9 cellular contexts compared by ENCODE assay signal in the genomic region with DNA sequence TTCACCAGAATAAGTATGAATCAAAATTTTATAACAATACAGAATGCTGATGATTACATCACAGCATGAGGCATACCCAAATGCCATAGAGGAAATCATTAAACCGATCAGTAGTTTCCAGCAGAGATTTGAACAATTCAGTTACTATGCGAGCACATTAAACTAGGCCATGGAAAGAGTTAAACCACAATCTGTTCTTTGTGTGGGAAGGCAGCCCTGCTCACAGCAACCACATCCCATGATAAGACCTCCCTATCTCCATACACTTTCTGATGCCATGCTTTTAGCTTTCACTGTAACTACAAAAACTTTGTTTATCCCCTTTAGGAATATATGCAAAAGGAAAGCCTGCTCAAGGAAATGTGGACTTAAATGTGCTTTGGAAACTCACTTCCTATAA. TPM values are rescaled to one million over a fixed set of nuclear protein-coding genes. Genes with fewer than 3 reads are reported as not detected.
DNase-seq lines count a peak whose midpoint lies in the region; ATAC-seq, FAIRE-seq and TF ChIP-seq lines count a peak whose summit lies in the region.
"Had no signal": no experiment of that assay in that cellular context is flagged by ENCODE, and none has a peak within 500 bp of the region (broad histone marks: within the 10 kb centered on the region; RNA-seq: fewer than 3 reads in every experiment).

No MANE protein-coding gene starts in this region.

- H3K4me3 ChIP-seq in SK-N-SH (ENCODE audit: low read depth in 2 of 2, low read length in 1 of 2), result peak overlapping the region; percentile 15 to 95
- H3K4me3 ChIP-seq in esophagus squamous epithelium, result peak overlapping the region in 3 of 4 donors; percentile 81 to 90 (median 88)

- peaks cover 92% of the 10 kb centered on the region for H3K79me2 ChIP-seq in SK-N-SH (ENCODE audit: insufficient read depth)

- POLR2A ChIA-PET in SK-N-SH (lab: Yijun Ruan, JAX), result interaction anchor here (1.0 kb wide), 1 partner anchor 39 kb away, joined by 3 read pairs; no protein-coding TSS in a partner anchor

- no peaks in the 10 kb centered on the region for H3F3A ChIP-seq in SK-N-SH (replicated peaks; ENCODE audit: insufficient read depth)

- peaks cover 24 to 28% of the 10 kb centered on the region in 2 experiments for H3K36me3 ChIP-seq in SK-N-SH (replicated peaks in 1 of 2; ENCODE audit: control insufficient read depth in 1 of 2, insufficient read depth in 2 of 2, low read length in 1 of 2)
- H3K36me3 ChIP-seq in esophagus squamous epithelium, result peaks cover 0 to 22% (median 0%) of the 10 kb centered on the region in 3 donors

- H3K4me1 ChIP-seq in SK-N-SH (ENCODE audit: control insufficient read depth in 1 of 2, insufficient read depth in 2 of 2, low read depth in 1 of 2, low read length in 1 of 2) (peaks cover 9 to 30% of the 10 kb centered on the region in 2 experiments; a peak in 2 of 4 replicates), esophagus squamous epithelium (peaks cover 8 to 61% (median 12%) of the 10 kb centered on the region in 3 donors)

- H3K27me3 ChIP-seq in SK-N-SH (ENCODE audit: insufficient read depth) (no peaks in the 10 kb centered on the region), esophagus squamous epithelium (peaks cover 0 to 17% (median 0%) of the 10 kb centered on the region in 4 donors)

- in situ Hi-C loops in GM13976 (cut with MboI; ENCODE audit: low sequenced_read_pairs, unreplicated experiment), result no loop called here

- intact Hi-C loops in esophagus squamous epithelium (cut with DNase I), result no loop called here

- no peak for TF ChIP-seq CTCF in SK-N-SH (IDR thresholded peaks at IDR 0.05)
- no peak for TF ChIP-seq CTCF in esophagus squamous epithelium (IDR thresholded peaks at IDR 0.05)
- TF ChIP-seq CTCF in GM13976 (IDR thresholded peaks at IDR 0.05; ENCODE audit: borderline replicate concordance, control extremely low read depth, extremely low read depth, insufficient read depth, missing control alignments), result no peak

- ATAC-seq in GM21737 (IDR thresholded peaks at IDR 0.05; ENCODE audit: unreplicated experiment), result no peak
- ATAC-seq in HG03457 (IDR thresholded peaks at IDR 0.05; ENCODE audit: unreplicated experiment), result no peak

- H2AFZ ChIP-seq in SK-N-SH (ENCODE audit: low read depth), result no peak overlapping the region

- CTCF ChIA-PET in SK-N-SH (lab: Yijun Ruan, JAX), result interaction anchor here (1.1 to 1.5 kb wide), 3 partner anchors 117 to 881 kb away, joined by 3 read pairs; no protein-coding TSS in a partner anchor

- DNase-seq in GM19239 (ENCODE audit: insufficient read length, low spot score) (no peak), SK-N-SH (peak; percentile 59), esophagus squamous epithelium (lab: John Stamatoyannopoulos, UW) (no peak), renal cortical epithelial cell (ENCODE audit: low read depth) (peak; percentile 79), GM13976 (ENCODE audit: low spot score) (no peak)
- no peak for DNase-seq in effector CD8-positive, alpha-beta T cell (lab: John Stamatoyannopoulos, UW)
- DNase-seq: H9 had no signal

- TF ChIP-seq RAD21 in SK-N-SH (IDR thresholded peaks at IDR 0.05; ENCODE audit: low read length), result peak; percentile 41

- TF ChIP-seq POLR2A in esophagus squamous epithelium (IDR thresholded peaks at IDR 0.05), result no peak

- H3K9me3 ChIP-seq in SK-N-SH, result no peaks in the 10 kb centered on the region
- H3K9me3 ChIP-seq in esophagus squamous epithelium, result no peaks in the 10 kb centered on the region

- FAIRE-seq in GM19239 (lab: Jason Lieb, UNC), result peak; percentile 8

- peak in 1 of 2 experiments; percentile 34; a peak in 1 of 4 replicates for TF ChIP-seq EP300 in SK-N-SH (IDR thresholded peaks at IDR 0.05; ENCODE audit: borderline replicate concordance in 1 of 2, low read depth in 1 of 2, low read length in 1 of 2)

- H3K27ac ChIP-seq in SK-N-SH (ENCODE audit: low read depth in 2 of 2, low read length in 1 of 2), result peak overlapping the region; percentile 58 to 89
- peak overlapping the region; percentile 18 to 99 (median 70) for H3K27ac ChIP-seq in esophagus squamous epithelium

- H4K20me1 ChIP-seq in SK-N-SH (ENCODE audit: insufficient read depth), result peaks cover 34% of the 10 kb centered on the region

- H3K4me2 ChIP-seq in SK-N-SH, result peak overlapping the region; percentile 91

- H3K9me2 ChIP-seq in SK-N-SH, result no peaks in the 10 kb centered on the region

- 0% methylated on average over 2 of the region's 2 CpGs for WGBS in SK-N-SH (ENCODE audit: low lambda C conversion rate)
- 9 to 22% methylated on average over 2 of the region's 2 CpGs for WGBS in esophagus squamous epithelium, 2 donors

- H3K9ac ChIP-seq in SK-N-SH, result peak overlapping the region; percentile 47; the same call in 1 of the 2 replicates

TF ChIP-seq in SK-N-SH, 30 proteins besides CTCF, POLR2A, EP300 and RAD21 (continues in another document):
- TF ChIP-seq RXRA (IDR thresholded peaks at IDR 0.05; ENCODE audit: borderline replicate concordance, low read depth) (no peak), SMC3 (IDR thresholded peaks at IDR 0.05; ENCODE audit: low read depth, low read length) (no peak), TEAD4 (IDR thresholded peaks at IDR 0.05; ENCODE audit: borderline replicate concordance, insufficient read depth) (no peak), FOSL2 (IDR thresholded peaks at IDR 0.05; ENCODE audit: borderline replicate concordance, low read depth) (no peak), RCOR1 (IDR thresholded peaks at IDR 0.05; ENCODE audit: low read length) (0 out of 2 replicates have a peak, but pooled peaks have one; percentile 6), NFIC (IDR thresholded peaks at IDR 0.05; ENCODE audit: borderline replicate concordance) (0 out of 2 replicates have a peak, but pooled peaks have one; percentile 17), TCF12 (IDR thresholded peaks at IDR 0.05) (peak; percentile 64), YY1 (IDR thresholded peaks at IDR 0.05; ENCODE audit: low read depth) (no peak), RFX5 (IDR thresholded peaks at IDR 0.05; ENCODE audit: low read length) (no peak), FOXM1 (IDR thresholded peaks at IDR 0.05; ENCODE audit: low read depth) (no peak), GABPA (IDR thresholded peaks at IDR 0.05; ENCODE audit: low read depth) (no peak), SIN3A (IDR thresholded peaks at IDR 0.05; ENCODE audit: borderline replicate concordance, low read depth, low read length) (no peak), POLR2AphosphoS5 (IDR thresholded peaks at IDR 0.05; ENCODE audit: low read depth, low read length) (no peak), MEF2A (IDR thresholded peaks at IDR 0.05; ENCODE audit: borderline replicate concordance, low read depth) (no peak), EZH2phosphoT487 (IDR thresholded peaks at IDR 0.05; ENCODE audit: borderline replicate concordance, low read depth) (no peak), CHD2 (IDR thresholded peaks at IDR 0.05; ENCODE audit: low read length, partially characterized antibody) (no peak)
- TF ChIP-seq, protein P1, sequence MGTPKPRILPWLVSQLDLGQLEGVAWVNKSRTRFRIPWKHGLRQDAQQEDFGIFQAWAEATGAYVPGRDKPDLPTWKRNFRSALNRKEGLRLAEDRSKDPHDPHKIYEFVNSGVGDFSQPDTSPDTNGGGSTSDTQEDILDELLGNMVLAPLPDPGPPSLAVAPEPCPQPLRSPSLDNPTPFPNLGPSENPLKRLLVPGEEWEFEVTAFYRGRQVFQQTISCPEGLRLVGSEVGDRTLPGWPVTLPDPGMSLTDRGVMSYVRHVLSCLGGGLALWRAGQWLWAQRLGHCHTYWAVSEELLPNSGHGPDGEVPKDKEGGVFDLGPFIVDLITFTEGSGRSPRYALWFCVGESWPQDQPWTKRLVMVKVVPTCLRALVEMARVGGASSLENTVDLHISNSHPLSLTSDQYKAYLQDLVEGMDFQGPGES (IDR thresholded peaks at IDR 0.05; ENCODE audit: low read depth, low read length), result no peak
- TF ChIP-seq, protein P2, sequence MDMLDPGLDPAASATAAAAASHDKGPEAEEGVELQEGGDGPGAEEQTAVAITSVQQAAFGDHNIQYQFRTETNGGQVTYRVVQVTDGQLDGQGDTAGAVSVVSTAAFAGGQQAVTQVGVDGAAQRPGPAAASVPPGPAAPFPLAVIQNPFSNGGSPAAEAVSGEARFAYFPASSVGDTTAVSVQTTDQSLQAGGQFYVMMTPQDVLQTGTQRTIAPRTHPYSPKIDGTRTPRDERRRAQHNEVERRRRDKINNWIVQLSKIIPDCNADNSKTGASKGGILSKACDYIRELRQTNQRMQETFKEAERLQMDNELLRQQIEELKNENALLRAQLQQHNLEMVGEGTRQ (IDR thresholded peaks at IDR 0.05; ENCODE audit: borderline replicate concordance, low read depth, low read length), result no peak
- TF ChIP-seq, protein P3, sequence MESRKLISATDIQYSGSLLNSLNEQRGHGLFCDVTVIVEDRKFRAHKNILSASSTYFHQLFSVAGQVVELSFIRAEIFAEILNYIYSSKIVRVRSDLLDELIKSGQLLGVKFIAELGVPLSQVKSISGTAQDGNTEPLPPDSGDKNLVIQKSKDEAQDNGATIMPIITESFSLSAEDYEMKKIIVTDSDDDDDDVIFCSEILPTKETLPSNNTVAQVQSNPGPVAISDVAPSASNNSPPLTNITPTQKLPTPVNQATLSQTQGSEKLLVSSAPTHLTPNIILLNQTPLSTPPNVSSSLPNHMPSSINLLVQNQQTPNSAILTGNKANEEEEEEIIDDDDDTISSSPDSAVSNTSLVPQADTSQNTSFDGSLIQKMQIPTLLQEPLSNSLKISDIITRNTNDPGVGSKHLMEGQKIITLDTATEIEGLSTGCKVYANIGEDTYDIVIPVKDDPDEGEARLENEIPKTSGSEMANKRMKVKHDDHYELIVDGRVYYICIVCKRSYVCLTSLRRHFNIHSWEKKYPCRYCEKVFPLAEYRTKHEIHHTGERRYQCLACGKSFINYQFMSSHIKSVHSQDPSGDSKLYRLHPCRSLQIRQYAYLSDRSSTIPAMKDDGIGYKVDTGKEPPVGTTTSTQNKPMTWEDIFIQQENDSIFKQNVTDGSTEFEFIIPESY (IDR thresholded peaks at IDR 0.05; ENCODE audit: borderline replicate concordance, low read depth), result no peak
- TF ChIP-seq, protein P4, sequence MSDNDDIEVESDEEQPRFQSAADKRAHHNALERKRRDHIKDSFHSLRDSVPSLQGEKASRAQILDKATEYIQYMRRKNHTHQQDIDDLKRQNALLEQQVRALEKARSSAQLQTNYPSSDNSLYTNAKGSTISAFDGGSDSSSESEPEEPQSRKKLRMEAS (IDR thresholded peaks at IDR 0.05; ENCODE audit: low read depth), result peak; percentile 64

RNA-seq across cellular contexts. Expression of a gene that starts 4.5 kb away (rescaled TPM):
- polyA plus RNA-seq in SK-N-SH (2012; rRNA removed), result 8.1 and 9.2 TPM in 2 replicates
- polyA plus RNA-seq in SK-N-SH (2012; cell fraction: cytosol; rRNA removed), result 9.4 TPM in 2 replicates
- polyA plus RNA-seq in SK-N-SH (2012; cell fraction: nucleus; rRNA removed), result 12.0 and 18.7 TPM in 2 replicates
- total RNA-seq in esophagus squamous epithelium, result 10 to 100 TPM; 16.8 to 38.1 (median 23.0) TPM
- 13.7 and 38.5 TPM in 2 replicates for total RNA-seq in renal cortical epithelial cell

Comparison
In these comparisons a context has a peak if more than half of its experiments do, and no peak if none do; other contexts are left out.
1. DNase-seq: peak in SK-N-SH (single experiment) and renal cortical epithelial cell (single experiment); none in GM19239 (single experiment), esophagus squamous epithelium (single experiment), GM13976 (single experiment) and effector CD8-positive, alpha-beta T cell (single experiment).